In genomic region chr2:130155956-130156623, GRCh38 we compare ENCODE assay signal across 10 cellular contexts. TPM values are rescaled to one million over a fixed set of nuclear protein-coding genes. Genes with fewer than 3 reads are reported as not detected.
A peak's percentile ranks its signal among the peaks of the same experiment; 100 is the strongest.
DNase-seq lines count a peak whose midpoint lies in the region; TF ChIP-seq lines count a peak whose summit lies in the region.
"Not testable (repeated sequence)": the region's sequence is repeated elsewhere in the genome, so short reads cannot be mapped to it uniquely, and the experiment has no call there.
"Had no signal": no experiment of that assay in that cellular context is flagged by ENCODE, and none has a peak within 500 bp of the region (broad histone marks: within the 10 kb centered on the region; RNA-seq: fewer than 3 reads in every experiment).

No MANE protein-coding gene starts in this region.

- not testable (repeated sequence) for H3K9me3 Mint-ChIP-seq in endodermal cell

- peak overlapping the region; percentile 74 for H3K27ac Mint-ChIP-seq in endodermal cell

- not testable (repeated sequence) for H3K4me3 Mint-ChIP-seq in endodermal cell

- not testable (repeated sequence) for H3K27me3 ChIP-seq in Loucy (ENCODE audit: insufficient read depth, low read length, poor library complexity, severe bottlenecking); endodermal cell (ENCODE audit: control insufficient read depth, insufficient read depth, low read length, poor library complexity, severe bottlenecking)

- H3K9me2 ChIP-seq in Loucy (replicated peaks; ENCODE audit: low read depth, low read length), result not testable (repeated sequence)

- DNase-seq in AG08395 (ENCODE audit: low spot score) (peak; percentile 13), NCI-H748 (lab: John Stamatoyannopoulos, UW; ENCODE audit: unreplicated experiment) (peak; percentile 25), endodermal cell (peak; percentile 87), iPS-NIHi7 (ENCODE audit: extremely low spot score) (peak; percentile 45), pons (ENCODE audit: low spot score) (peak; percentile 41)
- not testable (repeated sequence) for DNase-seq in GM12864 (ENCODE audit: low read depth)

- H3K9me3 ChIP-seq in Loucy (ENCODE audit: insufficient read depth, low read depth, low read length); endodermal cell (ENCODE audit: control insufficient read depth, low read length): not testable (repeated sequence)

- not testable (repeated sequence) for H3K27me3 Mint-ChIP-seq in endodermal cell (ENCODE audit: insufficient read depth)

- not testable (repeated sequence) for H3K79me2 ChIP-seq in Loucy (ENCODE audit: insufficient read depth, low read length)

- H3K4me1 ChIP-seq in Loucy (ENCODE audit: insufficient read depth, low read length, poor library complexity, severe bottlenecking); endodermal cell (ENCODE audit: control insufficient read depth, insufficient read depth, low read length): not testable (repeated sequence)

- peak; percentile 76 for TF ChIP-seq CTCF in GM12864 (IDR thresholded peaks at IDR 0.05; ENCODE audit: low read depth, low read length, missing control alignments)
- peak; percentile 49 for TF ChIP-seq CTCF in Loucy (conservative IDR thresholded peaks at IDR 0.05; ENCODE audit: low read length)
- peak; percentile 83 for TF ChIP-seq CTCF in VCaP (conservative IDR thresholded peaks at IDR 0.05)
- TF ChIP-seq CTCF in endodermal cell (conservative IDR thresholded peaks at IDR 0.05), result peak; percentile 83

- H3K36me3 ChIP-seq in Loucy (ENCODE audit: insufficient read depth, low read length) (peaks cover 40% of the 10 kb centered on the region; the same call in 1 of the 2 replicates), endodermal cell (ENCODE audit: control insufficient read depth, insufficient read depth, low read length) (peaks cover 10% of the 10 kb centered on the region)

- not testable (repeated sequence) for H3K4me1 Mint-ChIP-seq in endodermal cell

- not testable (repeated sequence) for H4K20me1 ChIP-seq in Loucy (ENCODE audit: insufficient read depth, low read length, poor library complexity, severe bottlenecking)

- H3K27ac ChIP-seq in VCaP, result peak overlapping the region; percentile 52; the same call in 1 of the 2 replicates
- H3K27ac ChIP-seq in endodermal cell (ENCODE audit: low read depth, low read length), result not testable (repeated sequence)

- H3K9ac ChIP-seq in Loucy (ENCODE audit: low read depth, low read length, poor library complexity, severe bottlenecking); endodermal cell (ENCODE audit: extremely low read depth, low read length, poor library complexity, severe bottlenecking): not testable (repeated sequence)

- peaks cover 26% of the 10 kb centered on the region for H3K36me3 Mint-ChIP-seq in endodermal cell (ENCODE audit: low read depth)

- H3K4me3 ChIP-seq in GM12864 (ENCODE audit: low read depth, low read length); Loucy (ENCODE audit: low read length, poor library complexity, severe bottlenecking); endodermal cell (ENCODE audit: low read length): not testable (repeated sequence)

- 84 to 93% methylated on average over 3 to 16 of the region's 16 CpGs for WGBS in endodermal cell (ENCODE audit: insufficient coverage in 1 of 2, insufficient read length in 1 of 2), 2 experiments

- not testable (repeated sequence) for H3K4me2 ChIP-seq in Loucy (ENCODE audit: low read depth, low read length, poor library complexity, severe bottlenecking)

- not testable (repeated sequence) for H3F3A ChIP-seq in Loucy (ENCODE audit: low read depth)

- not testable (repeated sequence) for H2AFZ ChIP-seq in Loucy (ENCODE audit: low read length)

RNA-seq across cellular contexts. Expression of gene CCDC74B, which starts 11.2 kb away (rescaled TPM):
- total RNA-seq in endodermal cell, result 10 to 100 TPM in 1 of 2 donors, 1 to 10 TPM in 1; 8.7 to 10.4 TPM
- polyA plus RNA-seq in endodermal cell (2013, experiment 1 of 2), result 30.4 TPM
- polyA plus RNA-seq in endodermal cell (2013, experiment 2 of 2), result 32.4 TPM
- polyA plus RNA-seq: CD4-positive, alpha-beta memory T cell; naive thymus-derived CD4-positive, alpha-beta T cell had no signal

RNA-seq across cellular contexts. Expression of gene SMPD4, which starts 25.3 kb away (rescaled TPM):
- total RNA-seq in endodermal cell, result 10 to 100 TPM; 81.6 to 93.9 TPM
- polyA plus RNA-seq in endodermal cell (2013, experiment 1 of 2), result 66.7 TPM
- polyA plus RNA-seq in endodermal cell (2013, experiment 2 of 2), result 60.4 TPM

RNA-seq across cellular contexts. Expression of gene MZT2B, which starts 26.0 kb away (rescaled TPM):
- total RNA-seq in endodermal cell, result 100 to 1,000 TPM; 161 to 224 TPM
- polyA plus RNA-seq in endodermal cell (2013, experiment 1 of 2), result 222 TPM
- 208 TPM for polyA plus RNA-seq in endodermal cell (2013, experiment 2 of 2)

RNA-seq across cellular contexts. Expression of gene POTEF, which starts 27.1 kb away (rescaled TPM):
- 10 to 100 TPM in 1 of 2 donors, under 1 TPM in 1; 0.18 to 12.7 TPM for total RNA-seq in endodermal cell
- 0.18 TPM for polyA plus RNA-seq in endodermal cell (2013, experiment 1 of 2)
- polyA plus RNA-seq in endodermal cell (2013, experiment 2 of 2), result 0.17 TPM
- total RNA-seq: CD4-positive, alpha-beta memory T cell; naive thymus-derived CD4-positive, alpha-beta T cell had no signal

RNA-seq across cellular contexts. Expression of gene TUBA3E, which starts 42.1 kb away (rescaled TPM):
- total RNA-seq in endodermal cell, result not detected
- not detected for polyA plus RNA-seq in endodermal cell (2013, experiment 1 of 2)
- polyA plus RNA-seq in endodermal cell (2013, experiment 2 of 2), result not detected
- total RNA-seq: CD4-positive, alpha-beta memory T cell; naive thymus-derived CD4-positive, alpha-beta T cell had no signal
- polyA plus RNA-seq: CD4-positive, alpha-beta memory T cell; naive thymus-derived CD4-positive, alpha-beta T cell had no signal
